Comparison of ENCODE assay signal across 1 cellular context in the genomic region with DNA sequence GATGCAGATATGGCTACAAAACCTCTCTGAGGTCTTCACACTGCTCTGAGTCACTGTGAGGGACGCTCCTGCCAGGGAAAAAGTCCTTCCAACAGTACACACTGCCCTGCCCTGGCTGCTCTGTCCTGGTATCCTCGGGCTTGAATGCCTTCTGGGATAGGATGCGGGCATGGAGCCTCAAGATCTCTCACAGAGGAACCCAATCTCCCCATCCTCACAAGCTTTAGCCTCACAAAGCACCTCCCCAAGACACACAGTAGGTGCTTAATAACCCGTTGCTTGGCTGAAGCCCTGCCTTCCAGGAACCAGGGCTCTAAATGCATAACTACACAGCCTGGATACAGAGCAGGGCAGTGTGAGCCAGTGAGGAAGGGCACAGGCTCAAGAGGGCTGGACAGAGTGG.
TF ChIP-seq lines count a peak whose summit lies in the region.

No MANE protein-coding gene starts in this region.

TF ChIP-seq in HEK293T, 16 proteins besides CTCF, POLR2A, EP300 and RAD21 (continued from another document):
- TF ChIP-seq L3MBTL2 (conservative IDR thresholded peaks at IDR 0.05), result no peak
- no peak for TF ChIP-seq TARDBP (IDR thresholded peaks at IDR 0.05)
- no peak for TF ChIP-seq ZNF384 (IDR thresholded peaks at IDR 0.05)
